Comparison of ENCODE assay signal across 15 cellular contexts in genomic region chr15:79834496-79834895, GRCh38.
DNase-seq lines count a peak whose midpoint lies in the region; FAIRE-seq and TF ChIP-seq lines count a peak whose summit lies in the region.
"Had no signal": no experiment of that assay in that cellular context is flagged by ENCODE, and none has a peak within 500 bp of the region (broad histone marks: within the 10 kb centered on the region; RNA-seq: fewer than 3 reads in every experiment).

No MANE protein-coding gene starts in this region.

- H3K4me3 ChIP-seq in cardiac muscle cell (no peak overlapping the region), right atrium auricular region (no peak overlapping the region), bronchial epithelial cell (ENCODE audit: low read depth, low read length) (no peak overlapping the region), kidney (ENCODE audit: low read length in 2 of 2) (no peak overlapping the region)
- H3K4me3 ChIP-seq: GM23248, SJCRH30 had no signal

- peaks cover 11% of the 10 kb centered on the region for H3K4me1 ChIP-seq in cardiac muscle cell (ENCODE audit: low read depth)
- no peaks in the 10 kb centered on the region for H3K4me1 ChIP-seq in right atrium auricular region
- no peaks in the 10 kb centered on the region for H3K4me1 ChIP-seq in kidney (ENCODE audit: control insufficient read depth in 1 of 2, insufficient read depth in 1 of 2, low read depth in 1 of 2, low read length in 2 of 2)
- H3K4me1 ChIP-seq: SJCRH30 had no signal

- intact Hi-C loops in activated CD4-positive, alpha-beta T cell treated with anti-CD3 and anti-CD28 coated beads, Interleukin-2, amount 10 ng/mL, durations not matched to agents 24 days and 14 days (cut with micrococcal nuclease) = no loop called here
- intact Hi-C loops in kidney (cut with DNase I) = no loop called here

- H3K27ac ChIP-seq in cardiac muscle cell = peak overlapping the region; percentile 66
- H3K27ac ChIP-seq in right atrium auricular region = no peak overlapping the region
- no peak overlapping the region for H3K27ac ChIP-seq in kidney (ENCODE audit: low read depth in 2 of 2, low read length in 2 of 2)
- H3K27ac ChIP-seq: GM23248, SJCRH30 had no signal

- TF ChIP-seq CTCF in cardiac muscle cell (IDR thresholded peaks at IDR 0.05; ENCODE audit: low read depth, low read length) (no peak), right atrium auricular region (IDR thresholded peaks at IDR 0.05) (no peak), bronchial epithelial cell (IDR thresholded peaks at IDR 0.05; ENCODE audit: insufficient read depth, low read length, severe bottlenecking) (no peak), kidney (IDR thresholded peaks at IDR 0.05; ENCODE audit: borderline replicate concordance, extremely low read depth, insufficient read depth) (no peak)

- H3K27me3 Mint-ChIP-seq in activated CD4-positive, alpha-beta T cell treated with anti-CD3 and anti-CD28 coated beads, Interleukin-2, amount 10 ng/mL, durations not matched to agents 24 days and 14 days = no peaks in the 10 kb centered on the region

- H3K27me3 ChIP-seq in cardiac muscle cell = no peaks in the 10 kb centered on the region
- no peaks in the 10 kb centered on the region for H3K27me3 ChIP-seq in right atrium auricular region
- no peaks in the 10 kb centered on the region for H3K27me3 ChIP-seq in bronchial epithelial cell (ENCODE audit: control insufficient read depth, insufficient read depth, low read length)
- H3K27me3 ChIP-seq: SJCRH30 had no signal

- H3K36me3 ChIP-seq in cardiac muscle cell (peaks cover 4% of the 10 kb centered on the region), right atrium auricular region (no peaks in the 10 kb centered on the region), bronchial epithelial cell (ENCODE audit: control insufficient read depth, insufficient read depth, low read length) (no peaks in the 10 kb centered on the region), kidney (ENCODE audit: control insufficient read depth in 1 of 2, insufficient read depth in 2 of 2, low read length in 2 of 2) (peaks cover 0 to 8% of the 10 kb centered on the region in 2 donors)
- H3K36me3 ChIP-seq: SJCRH30 had no signal

- no peak overlapping the region for H3K27ac Mint-ChIP-seq in activated CD4-positive, alpha-beta T cell treated with anti-CD3 and anti-CD28 coated beads, Interleukin-2, amount 10 ng/mL, durations not matched to agents 24 days and 14 days
- H3K27ac Mint-ChIP-seq: natural killer cell had no signal

- H3K9ac ChIP-seq in kidney (ENCODE audit: low read length in 2 of 2) = no peak overlapping the region
- H3K9ac ChIP-seq: GM23248 had no signal

- peaks cover 8% of the 10 kb centered on the region for H3K4me1 Mint-ChIP-seq in activated CD4-positive, alpha-beta T cell treated with anti-CD3 and anti-CD28 coated beads, Interleukin-2, amount 10 ng/mL, durations not matched to agents 24 days and 14 days

- no peak overlapping the region for H3K4me3 Mint-ChIP-seq in activated CD4-positive, alpha-beta T cell treated with anti-CD3 and anti-CD28 coated beads, Interleukin-2, amount 10 ng/mL, durations not matched to agents 24 days and 14 days
- H3K4me3 Mint-ChIP-seq: activated T-cell treated with anti-CD3 and anti-CD28 coated beads, Interleukin-2, amount 50 U/mL, for 4 hours; natural killer cell had no signal

- DNase-seq in cardiac muscle cell (ENCODE audit: low read depth in 1 of 2, low spot score in 1 of 2) (peak in 1 of 2 donors; percentile 96), right atrium auricular region (ENCODE audit: low spot score) (no peak), NCI-H2196 treated with DMSO at 0.1 percent for 48 hours (lab: John Stamatoyannopoulos, UW; ENCODE audit: unreplicated experiment) (peak; percentile 2), bronchial epithelial cell (ENCODE audit: low read depth) (peak; percentile 13), kidney (no peak), cortex of kidney (lab: John Stamatoyannopoulos, UW) (no peak)
- no peak for DNase-seq in activated CD4-positive, alpha-beta T cell treated with anti-CD3 and anti-CD28 coated beads, Interleukin-2, amount 10 ng/mL, durations not matched to agents 24 days and 14 days
- no peak for DNase-seq in activated naive CD4-positive, alpha-beta T cell treated with Interleukin-2 at 50 U/mL for 16 hours
- DNase-seq: activated T-cell treated with anti-CD3 and anti-CD28 coated beads, Interleukin-2, amount 50 U/mL, for 4 hours; central memory CD4-positive, alpha-beta T cell; GM23248; natural killer cell; retina; stimulated activated CD4-positive, alpha-beta T cell treated with anti-CD3 and anti-CD28 coated beads, Interleukin-2, amount 100 ng/mL, for 24 hours had no signal

- H3K36me3 Mint-ChIP-seq in activated CD4-positive, alpha-beta T cell treated with anti-CD3 and anti-CD28 coated beads, Interleukin-2, amount 10 ng/mL, durations not matched to agents 24 days and 14 days (ENCODE audit: low read depth) = peaks cover 26% of the 10 kb centered on the region
- H3K36me3 Mint-ChIP-seq: natural killer cell had no signal

- FAIRE-seq in bronchial epithelial cell (lab: Jason Lieb, UNC) (no peak), kidney (lab: Jason Lieb, UNC) (no peak)

- H3K9me3 ChIP-seq in cardiac muscle cell (ENCODE audit: low read depth) (no peaks in the 10 kb centered on the region), right atrium auricular region (no peaks in the 10 kb centered on the region), kidney (ENCODE audit: control insufficient read depth in 1 of 2, low read length in 2 of 2) (no peaks in the 10 kb centered on the region)
- H3K9me3 ChIP-seq: SJCRH30 had no signal

- H3K9me3 Mint-ChIP-seq in activated CD4-positive, alpha-beta T cell treated with anti-CD3 and anti-CD28 coated beads, Interleukin-2, amount 10 ng/mL, durations not matched to agents 24 days and 14 days = no peaks in the 10 kb centered on the region
- H3K9me3 Mint-ChIP-seq: activated T-cell treated with anti-CD3 and anti-CD28 coated beads, Interleukin-2, amount 50 U/mL, for 4 hours; natural killer cell had no signal

Comparison
In these comparisons a context has a peak if more than half of its experiments do, and no peak if none do; other contexts are left out.
1. DNase-seq: peak in NCI-H2196 treated with DMSO at 0.1 percent for 48 hours (single experiment) and bronchial epithelial cell (single experiment); none in right atrium auricular region (single experiment), activated CD4-positive, alpha-beta T cell treated with anti-CD3 and anti-CD28 coated beads, Interleukin-2, amount 10 ng/mL, durations not matched to agents 24 days and 14 days (single experiment), activated naive CD4-positive, alpha-beta T cell treated with Interleukin-2 at 50 U/mL for 16 hours (single experiment), kidney (single experiment) and cortex of kidney (single experiment).